In genomic region chr4:3074846-3075651, GRCh38 we compare ENCODE assay signal across 8 cellular contexts. TPM values are rescaled to one million over a fixed set of nuclear protein-coding genes. Genes with fewer than 3 reads are reported as not detected.
DNase-seq lines count a peak whose midpoint lies in the region; ATAC-seq and TF ChIP-seq lines count a peak whose summit lies in the region.

No MANE protein-coding gene starts in this region.

- TF ChIP-seq EP300 in upper lobe of left lung (IDR thresholded peaks at IDR 0.05) = no peak

- H3K4me1 ChIP-seq in upper lobe of left lung = peaks cover 20 to 53% (median 23%) of the 10 kb centered on the region in 4 donors

- H3K27ac ChIP-seq in upper lobe of left lung = peak overlapping the region; percentile 85 to 96 (median 92)

- H3K4me3 ChIP-seq in foreskin fibroblast (ENCODE audit: low read depth in 1 of 2, low read length in 2 of 2) = peak overlapping the region; percentile 94 to 97
- H3K4me3 ChIP-seq in upper lobe of left lung = peak overlapping the region; percentile 69 to 99 (median 94)

- no peaks in the 10 kb centered on the region for H3K36me3 ChIP-seq in upper lobe of left lung

- 0 to 2% methylated on average over 13 to 29 of the region's 60 CpGs for WGBS in upper lobe of left lung, 2 donors

- TF ChIP-seq POLR2A in upper lobe of left lung (IDR thresholded peaks at IDR 0.05) = peak in 3 of 4 donors; percentile 54 to 67 (median 64)

- TF ChIP-seq CTCF in foreskin fibroblast (IDR thresholded peaks at IDR 0.05; ENCODE audit: low read depth, low read length) (no peak), upper lobe of left lung (IDR thresholded peaks at IDR 0.05) (no peak)

- H3K27me3 ChIP-seq in upper lobe of left lung = no peaks in the 10 kb centered on the region

- peak in 1 of 2 donors; percentile 50 for ATAC-seq in upper lobe of left lung (ENCODE audit: low FRiP score in 2 of 2)

- DNase-seq in NCI-H2081 (lab: John Stamatoyannopoulos, UW) (peak; percentile 46 to 60), NCI-H2081 treated with DMSO at 0.1 percent for 48 hours (lab: John Stamatoyannopoulos, UW) (no peak), HuH-7 (ENCODE audit: low spot score) (peak; percentile 56), RKO (ENCODE audit: low spot score) (peak; percentile 65), activated gamma-delta T cell (lab: John Stamatoyannopoulos, UW) (peak; percentile 56), foreskin fibroblast (peak; percentile 37 to 76), nucleus accumbens (lab: John Stamatoyannopoulos, UW) (peak in 32 of 56 donors; percentile 3 to 57 (median 27)), upper lobe of left lung (peak; percentile 80 to 86)

- H3K9me3 ChIP-seq in upper lobe of left lung = no peaks in the 10 kb centered on the region

RNA-seq across cellular contexts. Expression of gene HTT, which starts 0.6 kb away (rescaled TPM):
- 100 to 1,000 TPM in 2 of 6 donors, 10 to 100 TPM in 4; 55.4 to 170 (median 81.5) TPM for total RNA-seq in upper lobe of left lung

RNA-seq across cellular contexts. Expression of gene HTT-AS, which starts 0.7 kb away (rescaled TPM):
- not detected for total RNA-seq in upper lobe of left lung
